8 cellular contexts compared by ENCODE assay signal in genomic region chr2:215311625-215312394, GRCh38. TPM values are rescaled to one million over a fixed set of nuclear protein-coding genes. Genes with fewer than 3 reads are reported as not detected.
A peak's percentile ranks its signal among the peaks of the same experiment; 100 is the strongest.
DNase-seq lines count a peak whose midpoint lies in the region; ATAC-seq and TF ChIP-seq lines count a peak whose summit lies in the region.

ATIC (plus strand) TSS chr2:215312059; CDS start chr2:215312143, 84 bp downstream.

- H3K9ac ChIP-seq in parathyroid adenoma = no peak within 1 kb of the TSS

- peak in 1 of 2 donors; percentile 49 for TF ChIP-seq POLR2A in tibial nerve (IDR thresholded peaks at IDR 0.05)

- no peak for TF ChIP-seq CTCF in GM12864 (IDR thresholded peaks at IDR 0.05; ENCODE audit: low read depth, low read length, missing control alignments)
- TF ChIP-seq CTCF in parathyroid adenoma (IDR thresholded peaks at IDR 0.05) = no peak
- peak in 2 of 5 experiments; percentile 23 to 46 for TF ChIP-seq CTCF in tibial nerve (IDR thresholded peaks at IDR 0.05)

- ATAC-seq in HG02759 (IDR thresholded peaks at IDR 0.05; ENCODE audit: unreplicated experiment) (peak; percentile 98), Right ventricle myocardium superior (ENCODE audit: poor library complexity) (peak; percentile 100)
- peak; percentile 98 for ATAC-seq in activated naive CD8-positive, alpha-beta T cell treated with anti-CD3 and anti-CD28 coated beads, Interleukin-2, amount 50 U/mL, for 24 hours

- H3K27me3 Mint-ChIP-seq in activated naive CD8-positive, alpha-beta T cell treated with anti-CD3 and anti-CD28 coated beads, Interleukin-2, amount 50 U/mL, for 24 hours = no peaks in the 10 kb centered on the region

- H3K27ac ChIP-seq in parathyroid adenoma (peak within 1 kb of the TSS; percentile 81), tibial nerve (peak within 1 kb of the TSS; percentile 72 to 92 (median 82))

- peak; percentile 39 to 81 for TF ChIP-seq EP300 in tibial nerve (IDR thresholded peaks at IDR 0.05)

- no peaks in the 10 kb centered on the region for H3K9me3 ChIP-seq in parathyroid adenoma (ENCODE audit: control insufficient read depth, low read length)
- no peaks in the 10 kb centered on the region for H3K9me3 ChIP-seq in tibial nerve

- H3K4me3 ChIP-seq in GM12864 (ENCODE audit: low read depth, low read length) (peak within 1 kb of the TSS; percentile 96), parathyroid adenoma (ENCODE audit: low read depth, low read length) (peak within 1 kb of the TSS; percentile 83), tibial nerve (peak within 1 kb of the TSS; percentile 61 to 81 (median 68))

- H3K9me3 Mint-ChIP-seq in activated naive CD8-positive, alpha-beta T cell treated with anti-CD3 and anti-CD28 coated beads, Interleukin-2, amount 50 U/mL, for 24 hours = no peaks in the 10 kb centered on the region

- intact Hi-C loops in Right ventricle myocardium superior (cut with DNase I) = no loop called here

- H3K4me3 Mint-ChIP-seq in activated naive CD8-positive, alpha-beta T cell treated with anti-CD3 and anti-CD28 coated beads, Interleukin-2, amount 50 U/mL, for 24 hours = peak within 1 kb of the TSS; percentile 92

- no peaks in the 10 kb centered on the region for H3K79me2 ChIP-seq in parathyroid adenoma

- H2AFZ ChIP-seq in parathyroid adenoma = peak within 1 kb of the TSS; percentile 96

- peak; percentile 83 for DNase-seq in GM12864 (ENCODE audit: low read depth)
- peak; percentile 81 to 96 (median 92) for DNase-seq in NCI-H1417 (lab: John Stamatoyannopoulos, UW)
- DNase-seq in SW 1271 (lab: John Stamatoyannopoulos, UW) = peak; percentile 53 to 90
- DNase-seq in activated naive CD8-positive, alpha-beta T cell treated with anti-CD3 and anti-CD28 coated beads, Interleukin-2, amount 50 U/mL, for 24 hours = peak; percentile 94
- peak; percentile 97 for DNase-seq in Right ventricle myocardium superior
- peak; percentile 88 to 90 for DNase-seq in tibial nerve (ENCODE audit: low spot score in 2 of 2)

- H3K36me3 ChIP-seq in parathyroid adenoma (ENCODE audit: control insufficient read depth, insufficient read depth, low read length) (no peaks in the 10 kb centered on the region), tibial nerve (peaks cover 0 to 19% (median 0%) of the 10 kb centered on the region in 3 donors)

- peaks cover 34% of the 10 kb centered on the region for H3K36me3 Mint-ChIP-seq in activated naive CD8-positive, alpha-beta T cell treated with anti-CD3 and anti-CD28 coated beads, Interleukin-2, amount 50 U/mL, for 24 hours (ENCODE audit: low read depth)

- H3K4me1 ChIP-seq in parathyroid adenoma (peaks cover 6% of the 10 kb centered on the region), tibial nerve (peaks cover 0 to 23% (median 8%) of the 10 kb centered on the region in 4 donors)

- WGBS in tibial nerve, 2 donors = 0 to 1% methylated on average over 37 to 61 of the region's 64 CpGs

- H3K27me3 ChIP-seq in parathyroid adenoma (ENCODE audit: control insufficient read depth, insufficient read depth, low read length) (no peaks in the 10 kb centered on the region), tibial nerve (no peaks in the 10 kb centered on the region)

- H3K27ac Mint-ChIP-seq in activated naive CD8-positive, alpha-beta T cell treated with anti-CD3 and anti-CD28 coated beads, Interleukin-2, amount 50 U/mL, for 24 hours = peak within 1 kb of the TSS; percentile 94

- peak within 1 kb of the TSS; percentile 89 for H3K4me2 ChIP-seq in parathyroid adenoma (ENCODE audit: low read length)

- H3K4me1 Mint-ChIP-seq in activated naive CD8-positive, alpha-beta T cell treated with anti-CD3 and anti-CD28 coated beads, Interleukin-2, amount 50 U/mL, for 24 hours = peaks cover 41% of the 10 kb centered on the region

RNA-seq across cellular contexts. Expression of gene ATIC, which starts in this region (rescaled TPM):
- total RNA-seq in Right ventricle myocardium superior (53.2 TPM), tibial nerve (10 to 100 TPM; 31.6 to 64.5 (median 44.9) TPM)

Comparison
In these comparisons a context has a peak if more than half of its experiments do, and no peak if none do; other contexts are left out.
1. Peak in every context shown above with its lines: DNase-seq, ATAC-seq, H3K4me3 ChIP-seq and H3K27ac ChIP-seq.